Comparison of ENCODE assay signal across 8 cellular contexts in the genomic region with DNA sequence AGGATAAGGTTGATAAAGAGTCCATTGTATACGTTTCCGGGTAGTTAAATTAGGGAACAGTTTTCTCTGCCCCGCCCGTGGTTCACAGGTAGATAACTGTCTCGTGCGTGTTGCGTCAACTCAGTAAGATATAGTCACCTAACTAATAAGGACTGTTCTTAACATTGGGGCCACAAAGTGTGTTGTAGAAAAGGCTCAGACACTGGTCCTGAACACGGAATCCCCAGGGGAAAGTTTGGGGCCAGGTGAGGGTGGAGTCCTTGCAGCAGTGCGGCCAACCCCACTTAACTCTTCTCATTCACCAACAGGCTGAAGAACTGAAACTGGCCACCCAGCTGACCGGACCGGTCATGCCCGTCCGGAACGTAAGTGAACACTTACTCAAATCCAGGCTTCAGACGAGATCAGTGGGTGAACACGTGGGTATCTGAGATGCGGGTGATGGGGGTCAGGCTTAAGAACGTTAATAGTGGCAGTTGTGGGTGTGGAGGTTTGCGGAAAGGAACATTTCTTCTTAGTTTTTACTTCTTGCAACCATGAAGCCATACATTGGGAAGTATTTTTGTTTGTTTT. TPM values are rescaled to one million over a fixed set of nuclear protein-coding genes. Genes with fewer than 3 reads are reported as not detected.
DNase-seq lines count a peak whose midpoint lies in the region; ATAC-seq, FAIRE-seq and TF ChIP-seq lines count a peak whose summit lies in the region.

No MANE protein-coding gene starts in this region.

- peak overlapping the region; percentile 98 for H3K4me2 ChIP-seq in PC-9

- peaks cover 41% of the 10 kb centered on the region for H4K20me1 ChIP-seq in PC-9 (ENCODE audit: insufficient read depth)

- POLR2A ChIA-PET in PC-9 (lab: Charles Lee; ENCODE audit: unreplicated experiment) = no interaction called here

- H3K36me3 ChIP-seq in PC-9 (ENCODE audit: low read depth) (peaks cover 33% of the 10 kb centered on the region), endodermal cell (ENCODE audit: control insufficient read depth, insufficient read depth, low read length) (peaks cover 48% of the 10 kb centered on the region), pancreas (peaks cover 0 to 32% (median 29%) of the 10 kb centered on the region in 3 donors)

- no peaks in the 10 kb centered on the region for H3K27me3 ChIP-seq in PC-9 (ENCODE audit: insufficient read depth, low read depth)
- no peaks in the 10 kb centered on the region for H3K27me3 ChIP-seq in endodermal cell (ENCODE audit: control insufficient read depth, insufficient read depth, low read length, poor library complexity, severe bottlenecking)
- H3K27me3 ChIP-seq in pancreas = no peaks in the 10 kb centered on the region

- peaks cover 56% of the 10 kb centered on the region for H3K4me1 ChIP-seq in PC-9 (replicated peaks; ENCODE audit: insufficient read depth)
- peaks cover 8% of the 10 kb centered on the region for H3K4me1 ChIP-seq in endodermal cell (ENCODE audit: control insufficient read depth, insufficient read depth, low read length)
- peaks cover 20 to 40% (median 23%) of the 10 kb centered on the region in 3 donors for H3K4me1 ChIP-seq in pancreas

- H3K27ac ChIP-seq in PC-9 (peak overlapping the region; percentile 96), endodermal cell (ENCODE audit: low read depth, low read length) (no peak overlapping the region), pancreas (no peak overlapping the region)

- H3K4me3 ChIP-seq in PC-9 (peak overlapping the region; percentile 92), endodermal cell (ENCODE audit: low read length) (peak overlapping the region; percentile 87), pancreas (peak overlapping the region in 3 of 4 donors; percentile 92 to 98 (median 96))

- H3K9me3 ChIP-seq in PC-9 (ENCODE audit: insufficient read depth, low read depth) = no peaks in the 10 kb centered on the region
- no peaks in the 10 kb centered on the region for H3K9me3 ChIP-seq in endodermal cell (ENCODE audit: control insufficient read depth, low read length)
- no peaks in the 10 kb centered on the region for H3K9me3 ChIP-seq in pancreas

- peak overlapping the region; percentile 99 for H3K9ac ChIP-seq in endodermal cell (ENCODE audit: extremely low read depth, low read length, poor library complexity, severe bottlenecking)

- intact Hi-C loops in PC-9 (cut with micrococcal nuclease; ENCODE audit: unreplicated experiment) = loop anchor here (5.0 kb wide), 3 partner anchors 55 to 240 kb away; a partner anchor contains a TSS
- intact Hi-C loops in pancreas (cut with DNase I) = no loop called here
- intact Hi-C loops in head of caudate nucleus (cut with DNase I) = loop anchor here (10.0 kb wide), 1 partner anchor 123 kb away; a partner anchor contains a TSS

- peaks cover 44% of the 10 kb centered on the region for H3K36me3 Mint-ChIP-seq in endodermal cell (ENCODE audit: low read depth)

- no peak for FAIRE-seq in GM12891 (lab: Jason Lieb, UNC)
- FAIRE-seq in pancreas (lab: Jason Lieb, UNC) = no peak
- FAIRE-seq in GM19239 (lab: Jason Lieb, UNC) = no peak

- TF ChIP-seq CTCF in PC-9 (conservative IDR thresholded peaks at IDR 0.05) = no peak
- no peak for TF ChIP-seq CTCF in endodermal cell (conservative IDR thresholded peaks at IDR 0.05)
- TF ChIP-seq CTCF in pancreas (IDR thresholded peaks at IDR 0.05) = no peak

- H3K9me2 ChIP-seq in PC-9 (ENCODE audit: insufficient read depth) = no peaks in the 10 kb centered on the region

- no peak overlapping the region for H2AFZ ChIP-seq in PC-9

- no peaks in the 10 kb centered on the region for H3K9me3 Mint-ChIP-seq in endodermal cell

- peaks cover 49% of the 10 kb centered on the region for H3K4me1 Mint-ChIP-seq in endodermal cell

- H3K4me3 Mint-ChIP-seq in endodermal cell = peak overlapping the region; percentile 94

- ATAC-seq in pancreas = no peak

- H3K79me2 ChIP-seq in PC-9 (ENCODE audit: low read depth) = peaks cover 48% of the 10 kb centered on the region

- peak; percentile 54 for TF ChIP-seq POLR2A in GM12891 (IDR thresholded peaks at IDR 0.05; ENCODE audit: low read depth, low read length)

- peaks cover 88% of the 10 kb centered on the region for H3F3A ChIP-seq in PC-9 (ENCODE audit: insufficient read depth, low read depth)

- peaks cover 3% of the 10 kb centered on the region for H3K27me3 Mint-ChIP-seq in endodermal cell (ENCODE audit: insufficient read depth)

- no TSS peak for BruUV-seq in PC-9 (replicated peaks; lab: Mats Ljungman, UMichigan)

- CTCF ChIA-PET in PC-9 (lab: Charles Lee) = no interaction called here

- DNase-seq in GM12891 (ENCODE audit: insufficient read length, low spot score) (no peak), PC-9 (peak; percentile 65 to 75), endodermal cell (peak; percentile 45), pancreas (no peak), head of caudate nucleus (no peak), NCI-H345 treated with DMSO at 0.1 percent for 48 hours (lab: John Stamatoyannopoulos, UW; ENCODE audit: unreplicated experiment) (no peak), GM19239 (ENCODE audit: insufficient read length, low spot score) (no peak)
- DNase-seq in effector CD8-positive, alpha-beta T cell (lab: John Stamatoyannopoulos, UW) = no peak

- H3K27ac Mint-ChIP-seq in endodermal cell = peak overlapping the region; percentile 90

- 83 to 84% methylated on average over 19 of the region's 19 CpGs for WGBS in endodermal cell (ENCODE audit: insufficient coverage in 1 of 2, insufficient read length in 1 of 2), 2 experiments
- 38 to 39% methylated on average over 19 of the region's 19 CpGs for WGBS in pancreas, 2 donors

TF ChIP-seq in GM12891, 5 proteins besides CTCF, POLR2A, EP300 and RAD21:
- TF ChIP-seq POLR2AphosphoS5 (IDR thresholded peaks at IDR 0.05; ENCODE audit: low read depth, low read length) (peak; percentile 22; the same call in 1 of the 2 replicates), POU2F2 (IDR thresholded peaks at IDR 0.05; ENCODE audit: low read depth, low read length) (no peak)

RNA-seq across cellular contexts. Expression of a gene that starts 1.6 kb away (rescaled TPM):
- 4,929 TPM for polyA plus RNA-seq in GM12891 (2012; ENCODE audit: low read depth, missing spikeins)
- total RNA-seq in PC-9 (2021) (2,045 and 3,124 TPM in 2 replicates), endodermal cell (1,000 to 10,000 TPM; 1,911 to 2,019 TPM), pancreas (1,000 to 10,000 TPM; 1,297 to 2,529 (median 1,763) TPM)
- 2,841 TPM for polyA plus RNA-seq in endodermal cell (2013, experiment 1 of 2)
- polyA plus RNA-seq in endodermal cell (2013, experiment 2 of 2) = 2,695 TPM
- 1,000 to 10,000 TPM; 3,226 to 6,500 TPM for polyA plus RNA-seq in pancreas

RNA-seq across cellular contexts. Expression of a gene that starts 13.4 kb away (rescaled TPM):
- polyA plus RNA-seq in GM12891 (2012; ENCODE audit: low read depth, missing spikeins) = 22.2 TPM
- total RNA-seq in PC-9 (2021) (19.5 and 27.8 TPM in 2 replicates), endodermal cell (1 to 10 TPM; 1.5 to 2.1 TPM), pancreas (1 to 10 TPM in 2 of 6 donors, under 1 TPM in 4; 0.12 to 1.6 (median 0.70) TPM)
- 5.8 TPM for polyA plus RNA-seq in endodermal cell (2013, experiment 1 of 2)
- 3.4 TPM for polyA plus RNA-seq in endodermal cell (2013, experiment 2 of 2)
- polyA plus RNA-seq in pancreas = 1 to 10 TPM; 3.8 to 4.5 TPM

RNA-seq across cellular contexts. Expression of a gene that starts 51.3 kb away (rescaled TPM):
- polyA plus RNA-seq in GM12891 (2012; ENCODE audit: low read depth, missing spikeins) = 0.13 TPM
- total RNA-seq in PC-9 (2021) = not detected in 2 replicates
- total RNA-seq in endodermal cell = 1 to 10 TPM in 1 of 2 donors, under 1 TPM in 1; 0.88 to 3.2 TPM
- polyA plus RNA-seq in endodermal cell (2013, experiment 1 of 2) = 1.8 TPM
- 1.0 TPM for polyA plus RNA-seq in endodermal cell (2013, experiment 2 of 2)
- total RNA-seq in pancreas = 100 to 1,000 TPM; 109 to 168 (median 125) TPM
- polyA plus RNA-seq in pancreas = 100 to 1,000 TPM; 114 to 149 TPM

RNA-seq across cellular contexts. Expression of a gene that starts 53.9 kb away (rescaled TPM):
- 54.3 TPM for polyA plus RNA-seq in GM12891 (2012; ENCODE audit: low read depth, missing spikeins)
- total RNA-seq in PC-9 (2021) = 160 and 198 TPM in 2 replicates
- 100 to 1,000 TPM; 153 to 156 TPM for total RNA-seq in endodermal cell
- 85.2 TPM for polyA plus RNA-seq in endodermal cell (2013, experiment 1 of 2)
- 78.0 TPM for polyA plus RNA-seq in endodermal cell (2013, experiment 2 of 2)
- total RNA-seq in pancreas = 10 to 100 TPM; 25.7 to 56.2 (median 44.5) TPM
- 100 to 1,000 TPM; 164 to 212 TPM for polyA plus RNA-seq in pancreas

Comparison
In these comparisons a context has a peak if more than half of its experiments do, and no peak if none do; other contexts are left out.
1. DNase-seq: peak in PC-9 (2 of 2) and endodermal cell (single experiment); none in GM12891 (single experiment), pancreas (0 of 6), head of caudate nucleus (0 of 42), NCI-H345 treated with DMSO at 0.1 percent for 48 hours (single experiment), GM19239 (single experiment) and effector CD8-positive, alpha-beta T cell (single experiment).
2. RNA of a gene that starts 51.3 kb away (total RNA-seq): 109 to 168 TPM in pancreas; 0.88 to 3.2 TPM in endodermal cell and not detected in PC-9; every median in the first group is over 10 times any median in the second.
3. intact Hi-C loops: an anchor here in PC-9 (5.0 kb wide) and head of caudate nucleus (10.0 kb wide); none called in pancreas.
4. Peak in every context shown above with its lines, with median percentiles within 50 percentile points of each other: H3K4me3 ChIP-seq.